In genomic region chrX:72255445-72255844, GRCh38 we compare ENCODE assay signal across 13 cellular contexts. TPM values are rescaled to one million over a fixed set of nuclear protein-coding genes. Genes with fewer than 3 reads are reported as not detected.
DNase-seq lines count a peak whose midpoint lies in the region; ATAC-seq and TF ChIP-seq lines count a peak whose summit lies in the region.
"Had no signal": no experiment of that assay in that cellular context is flagged by ENCODE, and none has a peak within 500 bp of the region (broad histone marks: within the 10 kb centered on the region; RNA-seq: fewer than 3 reads in every experiment).

No MANE protein-coding gene starts in this region.

- no peaks in the 10 kb centered on the region for H3K9me3 ChIP-seq in HUES64 (ENCODE audit: insufficient read depth, low read depth, low read length)
- H3K9me3 ChIP-seq: heart right ventricle, neutrophil had no signal

- peaks cover 11% of the 10 kb centered on the region for H3K27me3 Mint-ChIP-seq in chondrocyte (ENCODE audit: low read depth)

- H3K27me3 ChIP-seq in HUES64 (ENCODE audit: insufficient read depth, low read length): no peaks in the 10 kb centered on the region

- peaks cover 17% of the 10 kb centered on the region for H3K4me1 Mint-ChIP-seq in chondrocyte (ENCODE audit: low read depth)

- H3K9me3 Mint-ChIP-seq in chondrocyte (ENCODE audit: low read depth): no peaks in the 10 kb centered on the region
- H3K9me3 Mint-ChIP-seq: activated T-cell treated with anti-CD3 and anti-CD28 coated beads, Interleukin-2, amount 50 U/mL, for 24 hours had no signal

- H3K27ac ChIP-seq in HUES64 (ENCODE audit: low read depth, low read length): no peak overlapping the region
- H3K27ac ChIP-seq: heart right ventricle, neutrophil had no signal

- no peak for TF ChIP-seq CTCF in chondrocyte (IDR thresholded peaks at IDR 0.05)
- TF ChIP-seq CTCF in GM13977 (IDR thresholded peaks at IDR 0.05; ENCODE audit: extremely low read depth, insufficient read depth, missing control alignments): no peak

- H3K4me3 Mint-ChIP-seq in chondrocyte (ENCODE audit: unreplicated experiment): no peak overlapping the region
- H3K4me3 Mint-ChIP-seq: activated T-cell treated with anti-CD3 and anti-CD28 coated beads, Interleukin-2, amount 50 U/mL, for 24 hours had no signal

- no peaks in the 10 kb centered on the region for H3K36me3 ChIP-seq in HUES64 (ENCODE audit: insufficient read depth, low read length)
- H3K36me3 ChIP-seq: heart right ventricle, neutrophil had no signal

- H3K9ac ChIP-seq in HUES64 (ENCODE audit: low read depth, low read length): no peak overlapping the region

- DNase-seq in NCI-H2196 treated with DMSO at 0.1 percent for 48 hours (lab: John Stamatoyannopoulos, UW; ENCODE audit: unreplicated experiment) (peak; percentile 33), head of caudate nucleus (peak in 33 of 42 donors; percentile 7 to 64 (median 37)), posterior cingulate gyrus (peak in 7 of 10 donors; percentile 23 to 91 (median 45)), chondrocyte (ENCODE audit: low spot score) (no peak), cerebellar cortex (ENCODE audit: low spot score) (no peak), GM13977 (ENCODE audit: low spot score) (no peak)
- DNase-seq: activated T-cell treated with anti-CD3 and anti-CD28 coated beads, Interleukin-2, amount 50 U/mL, for 24 hours; heart right ventricle; NCI-H524 treated with DMSO at 0.1 percent for 48 hours had no signal

- peak overlapping the region; percentile 35 for H3K4me3 ChIP-seq in HUES64 (ENCODE audit: low read length)
- H3K4me3 ChIP-seq: heart right ventricle had no signal

- in situ Hi-C loops in GM13977 (cut with MboI; ENCODE audit: low pct_unique_long_range_greater_than_20kb, low sequenced_read_pairs, unreplicated experiment): no loop called here

- 4% methylated on average over 23 of the region's 24 CpGs for WGBS in HUES64

- H3K36me3 Mint-ChIP-seq in chondrocyte (ENCODE audit: low read depth): no peaks in the 10 kb centered on the region

- no peak for ATAC-seq in GM18502 (IDR thresholded peaks at IDR 0.05; ENCODE audit: poor library complexity, unreplicated experiment)
- ATAC-seq: heart right ventricle had no signal

- intact Hi-C loops in head of caudate nucleus (cut with DNase I) (no loop called here), posterior cingulate gyrus (cut with DNase I) (no loop called here)

- no peak overlapping the region for H3K27ac Mint-ChIP-seq in chondrocyte (ENCODE audit: unreplicated experiment)
- H3K27ac Mint-ChIP-seq: activated T-cell treated with anti-CD3 and anti-CD28 coated beads, Interleukin-2, amount 50 U/mL, for 24 hours had no signal

- H3K4me1 ChIP-seq in HUES64 (ENCODE audit: insufficient read depth, low read length): peaks cover 11% of the 10 kb centered on the region
- H3K4me1 ChIP-seq: heart right ventricle had no signal

RNA-seq across cellular contexts. Expression of gene ERCC6L, which starts 16.6 kb away (rescaled TPM):
- 19.1 TPM for polyA plus RNA-seq in HUES64 (2013, experiment 1 of 2)
- polyA plus RNA-seq in HUES64 (2013, experiment 2 of 2): 17.6 TPM
- total RNA-seq in chondrocyte: 0.82 to 1.9 TPM (median 0.87 TPM) in 3 replicates

RNA-seq across cellular contexts. Expression of gene RPS4X, which starts 21.6 kb away (rescaled TPM):
- polyA plus RNA-seq in HUES64 (2013, experiment 1 of 2): 804 TPM
- polyA plus RNA-seq in HUES64 (2013, experiment 2 of 2): 848 TPM
- total RNA-seq in chondrocyte: 988 to 1,163 TPM (median 1,016 TPM) in 3 replicates

RNA-seq across cellular contexts. Expression of gene CITED1, which starts 50.3 kb away (rescaled TPM):
- polyA plus RNA-seq in HUES64 (2013, experiment 1 of 2): 1.4 TPM
- 2.9 TPM for polyA plus RNA-seq in HUES64 (2013, experiment 2 of 2)
- 0.68 to 0.77 TPM (median 0.77 TPM) in 3 replicates for total RNA-seq in chondrocyte
- total RNA-seq: T-helper 1 cell treated with Interleukin-12 subunit alpha and Interleukin-12 subunit beta and Interleukin-4 antibody, amounts not matched to agents 30 ng/mL and 1 ng/mL, for 36 hours had no signal

Comparison
In these comparisons a context has a peak if more than half of its experiments do, and no peak if none do; other contexts are left out.
1. DNase-seq: peak in NCI-H2196 treated with DMSO at 0.1 percent for 48 hours (single experiment), head of caudate nucleus (33 of 42) and posterior cingulate gyrus (7 of 10); none in chondrocyte (single experiment), cerebellar cortex (single experiment) and GM13977 (single experiment).